14 cellular contexts compared by ENCODE assay signal in genomic region chr20:52382931-52383330, GRCh38.
"Had no signal": no experiment of that assay in that cellular context is flagged by ENCODE, and none has a peak within 500 bp of the region (broad histone marks: within the 10 kb centered on the region; RNA-seq: fewer than 3 reads in every experiment).

No MANE protein-coding gene starts in this region.

- H3K27ac Mint-ChIP-seq: dendritic cell treated with granulocyte-macrophage colony-stimulating factor and Interleukin-4, amounts not matched to agents 40 ng/mL and 50 ng/mL, for 4 days; immature natural killer cell; natural killer cell had no signal

- H3K36me3 Mint-ChIP-seq: immature natural killer cell, natural killer cell had no signal

- H3K36me3 ChIP-seq: stomach, thoracic aorta, transverse colon had no signal

- DNase-seq: foreskin keratinocyte; immature natural killer cell; mammary epithelial cell; natural killer cell; posterior cingulate gyrus; small intestine; stimulated activated CD4-positive, alpha-beta T cell treated with anti-CD3 and anti-CD28 coated beads, Interleukin-12 subunit alpha, Interleukin-12 subunit beta, amount 100 ng/mL, for 4 hours; stimulated activated naive CD4-positive, alpha-beta T cell; stomach; substantia nigra; transverse colon had no signal

- H3K27ac ChIP-seq: foreskin keratinocyte, stomach, thoracic aorta, transverse colon had no signal

- H3K9me3 ChIP-seq: thoracic aorta, transverse colon had no signal

- H3K4me1 Mint-ChIP-seq: immature natural killer cell, natural killer cell, neural crest cell had no signal

- ATAC-seq: foreskin keratinocyte, natural killer cell had no signal

- H3K4me3 Mint-ChIP-seq: dendritic cell treated with granulocyte-macrophage colony-stimulating factor and Interleukin-4, amounts not matched to agents 40 ng/mL and 50 ng/mL, for 4 days; immature natural killer cell; natural killer cell; neural crest cell had no signal

- H3K27me3 ChIP-seq: foreskin keratinocyte, stomach, transverse colon had no signal

- H3K4me1 ChIP-seq: foreskin keratinocyte, transverse colon had no signal

- H3K4me3 ChIP-seq: stomach, thoracic aorta, transverse colon had no signal
